ENCODE assay signal across 1 cellular context in genomic region chr5:74361406-74362358, GRCh38.
TF ChIP-seq lines count a peak whose summit lies in the region.

No MANE protein-coding gene starts in this region.

TF ChIP-seq in HepG2, 621 proteins besides CTCF, POLR2A, EP300 and RAD21 (continued from another document):
- TF ChIP-seq ARID5B (CRISPR knock-in tag; IDR thresholded peaks at IDR 0.05) = peak; percentile 88
- no peak for TF ChIP-seq FOSL1 (CRISPR knock-in tag; IDR thresholded peaks at IDR 0.05; ENCODE audit: borderline replicate concordance)
- 0 out of 2 replicates have a peak, but pooled peaks have one; percentile 37 for TF ChIP-seq PPARG (CRISPR knock-in tag; conservative IDR thresholded peaks at IDR 0.05)
- TF ChIP-seq PHF21A (CRISPR knock-in tag; IDR thresholded peaks at IDR 0.05) = peak; percentile 42; the same call in 1 of the 2 replicates
- no peak for TF ChIP-seq PTBP1 (IDR thresholded peaks at IDR 0.05; ENCODE audit: low read depth, low read length, poor library complexity, severe bottlenecking)
- peak; percentile 42; the same call in 1 of the 2 replicates for TF ChIP-seq DPF2 (CRISPR knock-in tag; IDR thresholded peaks at IDR 0.05; ENCODE audit: borderline replicate concordance, low read depth)
- peak; percentile 25; the same call in 1 of the 2 replicates for TF ChIP-seq THAP11 (CRISPR knock-in tag; IDR thresholded peaks at IDR 0.05)
- TF ChIP-seq NFIC (IDR thresholded peaks at IDR 0.05; ENCODE audit: low read length) = no peak
- TF ChIP-seq NCOR1 (IDR thresholded peaks at IDR 0.05; ENCODE audit: borderline replicate concordance, low read length) = peak; percentile 93
- peak; percentile 45; the same call in 1 of the 2 replicates for TF ChIP-seq NCOA2 (CRISPR knock-in tag; IDR thresholded peaks at IDR 0.05)
- no peak for TF ChIP-seq ZNF83 (CRISPR knock-in tag; IDR thresholded peaks at IDR 0.05; ENCODE audit: borderline replicate concordance)
- no peak for TF ChIP-seq RXRB (CRISPR knock-in tag; IDR thresholded peaks at IDR 0.05; ENCODE audit: borderline replicate concordance)
- no peak for TF ChIP-seq ZNF776 (CRISPR knock-in tag; IDR thresholded peaks at IDR 0.05)
- peak; percentile 40; the same call in 1 of the 2 replicates for TF ChIP-seq MYPOP (CRISPR knock-in tag; IDR thresholded peaks at IDR 0.05)
- peak; percentile 77 for TF ChIP-seq HNF4A (CRISPR knock-in tag; IDR thresholded peaks at IDR 0.05)
- no peak for TF ChIP-seq BRF2 (CRISPR knock-in tag; IDR thresholded peaks at IDR 0.05)
- TF ChIP-seq TGIF2 (CRISPR knock-in tag; IDR thresholded peaks at IDR 0.05) = no peak
- peak; percentile 62 for TF ChIP-seq PAXIP1 (CRISPR knock-in tag; conservative IDR thresholded peaks at IDR 0.05)
- no peak for TF ChIP-seq NR2F6 (IDR thresholded peaks at IDR 0.05)
- TF ChIP-seq NR2F6 (CRISPR knock-in tag; IDR thresholded peaks at IDR 0.05) = 0 out of 2 replicates have a peak, but pooled peaks have one; percentile 15
- peak; percentile 95; the same call in 1 of the 2 replicates for TF ChIP-seq SOX6 (IDR thresholded peaks at IDR 0.05)
- peak; percentile 99 for TF ChIP-seq SOX6 (CRISPR knock-in tag; IDR thresholded peaks at IDR 0.05)
- TF ChIP-seq CBFB (CRISPR knock-in tag; IDR thresholded peaks at IDR 0.05) = 0 out of 2 replicates have a peak, but pooled peaks have one; percentile 37
- TF ChIP-seq SRSF9 (IDR thresholded peaks at IDR 0.05; ENCODE audit: borderline replicate concordance, insufficient read depth, low read depth, low read length, poor library complexity, severe bottlenecking) = no peak
- peak; percentile 32; the same call in 1 of the 2 replicates for TF ChIP-seq FOSL2 (CRISPR knock-in tag; IDR thresholded peaks at IDR 0.05)
- no peak for TF ChIP-seq MAF1 (CRISPR knock-in tag; IDR thresholded peaks at IDR 0.05; ENCODE audit: borderline replicate concordance)
- peak; percentile 54 for TF ChIP-seq HDAC2 (CRISPR knock-in tag; IDR thresholded peaks at IDR 0.05)
- TF ChIP-seq AHDC1 (CRISPR knock-in tag; IDR thresholded peaks at IDR 0.05; ENCODE audit: borderline replicate concordance) = peak; percentile 38; the same call in 1 of the 2 replicates
- no peak for TF ChIP-seq ZNF354B (CRISPR knock-in tag; IDR thresholded peaks at IDR 0.05)
- no peak for TF ChIP-seq DDIT3 (CRISPR knock-in tag; IDR thresholded peaks at IDR 0.05)
- TF ChIP-seq ARID3A (IDR thresholded peaks at IDR 0.05; ENCODE audit: low read depth, low read length) = peak; percentile 85
- TF ChIP-seq ZNF670 (CRISPR knock-in tag; IDR thresholded peaks at IDR 0.05; ENCODE audit: borderline replicate concordance) = peak; percentile 36; the same call in 1 of the 2 replicates
- no peak for TF ChIP-seq ATRX (CRISPR knock-in tag; IDR thresholded peaks at IDR 0.05; ENCODE audit: borderline replicate concordance)
- 0 out of 2 replicates have a peak, but pooled peaks have one; percentile 15 for TF ChIP-seq FOXP1 (IDR thresholded peaks at IDR 0.05)
- TF ChIP-seq FOXP1 (CRISPR knock-in tag; IDR thresholded peaks at IDR 0.05) = peak; percentile 47; the same call in 1 of the 2 replicates
- TF ChIP-seq ZNF335 (CRISPR knock-in tag; IDR thresholded peaks at IDR 0.05) = no peak
- TF ChIP-seq KDM2A (CRISPR knock-in tag; IDR thresholded peaks at IDR 0.05; ENCODE audit: borderline replicate concordance, low read depth) = no peak
- TF ChIP-seq ZSCAN29 (CRISPR knock-in tag; conservative IDR thresholded peaks at IDR 0.05) = 0 out of 2 replicates have a peak, but pooled peaks have one; percentile 31
- peak; percentile 57 for TF ChIP-seq FOXA3 (CRISPR knock-in tag; IDR thresholded peaks at IDR 0.05)
- TF ChIP-seq ERF (CRISPR knock-in tag; IDR thresholded peaks at IDR 0.05) = 0 out of 2 replicates have a peak, but pooled peaks have one; percentile 42
- peak; percentile 100 for TF ChIP-seq SOX5 (CRISPR knock-in tag; IDR thresholded peaks at IDR 0.05; ENCODE audit: borderline replicate concordance)
- TF ChIP-seq FOXA1 (IDR thresholded peaks at IDR 0.05) = no peak
- TF ChIP-seq FOXA1 (CRISPR knock-in tag; IDR thresholded peaks at IDR 0.05) = peak; percentile 73
- TF ChIP-seq RARA (CRISPR knock-in tag; IDR thresholded peaks at IDR 0.05) = peak; percentile 34; the same call in 1 of the 2 replicates
- TF ChIP-seq BCL6 (CRISPR knock-in tag; IDR thresholded peaks at IDR 0.05) = peak; percentile 53; the same call in 1 of the 2 replicates
TF ChIP-seq in HepG2: peak in this region for 53.
